ENCODE assay signal across 8 cellular contexts in genomic region chr17:68512247-68512966, GRCh38. TPM values are rescaled to one million over a fixed set of nuclear protein-coding genes. Genes with fewer than 3 reads are reported as not detected.
A peak's percentile ranks its signal among the peaks of the same experiment; 100 is the strongest.
DNase-seq lines count a peak whose midpoint lies in the region; ATAC-seq lines count a peak whose summit lies in the region.

Gene PRKAR1A (plus strand): TSS chr17:68512430. CDS start chr17:68515400, 2,970 bp downstream.

- H3K9me3 Mint-ChIP-seq in IgD-negative memory B cell = no peaks in the 10 kb centered on the region

- peak within 1 kb of the TSS; percentile 98 to 100 (median 99) for H3K27ac Mint-ChIP-seq in IgD-negative memory B cell

- peaks cover 6% of the 10 kb centered on the region for H3K36me3 Mint-ChIP-seq in IgD-negative memory B cell

- no peaks in the 10 kb centered on the region for H3K27me3 Mint-ChIP-seq in IgD-negative memory B cell

- peak; percentile 88 for ATAC-seq in GM21576 (IDR thresholded peaks at IDR 0.05; ENCODE audit: unreplicated experiment)

- peaks cover 33 to 34% (median 34%) of the 10 kb centered on the region in 3 donors for H3K4me1 Mint-ChIP-seq in IgD-negative memory B cell

- DNase-seq in DMS114 treated with DMSO at 0.1 percent for 48 hours (lab: John Stamatoyannopoulos, UW; ENCODE audit: unreplicated experiment) (peak; percentile 80), OCI-M1 (lab: John Stamatoyannopoulos, UW) (peak; percentile 95), activated T-cell treated with anti-CD3 and anti-CD28 coated beads for 24 hours (ENCODE audit: low read depth) (peak; percentile 86), epidermal melanocyte (ENCODE audit: insufficient read length, low spot score) (peak; percentile 87), midbrain (lab: John Stamatoyannopoulos, UW) (peak; percentile 98)
- DNase-seq in stimulated activated CD8-positive, alpha-beta memory T cell treated with anti-CD3 and anti-CD28 coated beads, Interleukin-15, amount 100 ng/mL, for 48 hours (ENCODE audit: low read depth in 2 of 2) = peak; percentile 87 to 89

- peak within 1 kb of the TSS; percentile 96 to 100 (median 99) for H3K4me3 Mint-ChIP-seq in IgD-negative memory B cell

RNA-seq across cellular contexts. Expression of gene PRKAR1A, which starts in this region (rescaled TPM):
- polyA plus RNA-seq in IgD-negative memory B cell = 175 TPM

Comparison
In these comparisons a context has a peak if more than half of its experiments do, and no peak if none do; other contexts are left out.
1. Peak in every context shown above with its lines: DNase-seq and ATAC-seq.